ENCODE assay signal across 15 cellular contexts in the genomic region with DNA sequence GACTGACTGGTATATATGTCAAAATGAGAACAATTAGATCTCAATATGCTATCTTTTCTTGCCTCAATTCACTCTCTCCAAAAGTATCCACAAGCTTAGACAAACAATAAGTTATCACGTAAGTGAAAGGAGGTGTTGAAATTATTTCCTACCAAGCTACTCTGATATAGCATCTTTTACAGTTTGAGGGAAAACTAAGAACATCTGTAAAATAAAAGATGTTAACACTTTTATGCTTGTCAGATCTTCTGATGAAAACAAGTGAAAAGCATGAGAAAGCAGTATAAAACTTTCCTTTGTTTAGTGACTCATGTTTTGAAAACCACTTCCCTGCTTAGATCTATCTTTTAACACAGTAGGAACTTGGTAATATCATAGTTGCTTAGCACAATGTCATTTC. TPM values are rescaled to one million over a fixed set of nuclear protein-coding genes. Genes with fewer than 3 reads are reported as not detected.
DNase-seq lines count a peak whose midpoint lies in the region; ATAC-seq, FAIRE-seq and TF ChIP-seq lines count a peak whose summit lies in the region.
"Had no signal": no experiment of that assay in that cellular context is flagged by ENCODE, and none has a peak within 500 bp of the region (broad histone marks: within the 10 kb centered on the region; RNA-seq: fewer than 3 reads in every experiment).

No MANE protein-coding gene starts in this region.

- FAIRE-seq in GM12892 (lab: Jason Lieb, UNC) = no peak
- FAIRE-seq: urothelium cell line had no signal

- peaks cover 6% of the 10 kb centered on the region for H3K36me3 Mint-ChIP-seq in activated CD8-positive, alpha-beta T cell treated with anti-CD3 and anti-CD28 coated beads for 36 hours (ENCODE audit: low read depth)
- H3K36me3 Mint-ChIP-seq in activated CD8-positive, alpha-beta T cell treated with anti-CD3 and anti-CD28 coated beads, Interleukin-2, amount 10 ng/mL, durations not matched to agents 7 days and 5 days (ENCODE audit: low read depth) = peaks cover 4% of the 10 kb centered on the region
- no peaks in the 10 kb centered on the region for H3K36me3 Mint-ChIP-seq in nephron progenitor cell (ENCODE audit: low read depth)
- H3K36me3 Mint-ChIP-seq: neural progenitor cell had no signal

- peaks cover 0 to 73% (median 47%) of the 10 kb centered on the region in 4 donors for H3K4me1 ChIP-seq in sigmoid colon

- POLR2A ChIA-PET in activated CD8-positive, alpha-beta T cell treated with anti-CD3 and anti-CD28 coated beads for 36 hours (lab: Charles Lee) = no interaction called here
- POLR2A ChIA-PET in activated CD8-positive, alpha-beta T cell treated with anti-CD3 and anti-CD28 coated beads, Interleukin-2, amount 10 ng/mL, durations not matched to agents 7 days and 5 days (lab: Charles Lee) = no interaction called here

- no peaks in the 10 kb centered on the region for H3K9me3 Mint-ChIP-seq in activated CD8-positive, alpha-beta T cell treated with anti-CD3 and anti-CD28 coated beads for 36 hours
- H3K9me3 Mint-ChIP-seq in activated CD8-positive, alpha-beta T cell treated with anti-CD3 and anti-CD28 coated beads, Interleukin-2, amount 10 ng/mL, durations not matched to agents 7 days and 5 days (ENCODE audit: insufficient read depth) = no peaks in the 10 kb centered on the region
- H3K9me3 Mint-ChIP-seq in nephron progenitor cell = no peaks in the 10 kb centered on the region
- H3K9me3 Mint-ChIP-seq: neural progenitor cell had no signal

- H3K4me1 Mint-ChIP-seq in activated CD8-positive, alpha-beta T cell treated with anti-CD3 and anti-CD28 coated beads for 36 hours (ENCODE audit: low read depth) = peaks cover 11% of the 10 kb centered on the region
- H3K4me1 Mint-ChIP-seq in activated CD8-positive, alpha-beta T cell treated with anti-CD3 and anti-CD28 coated beads, Interleukin-2, amount 10 ng/mL, durations not matched to agents 7 days and 5 days (ENCODE audit: low read depth) = peaks cover 4% of the 10 kb centered on the region
- peaks cover 8% of the 10 kb centered on the region for H3K4me1 Mint-ChIP-seq in nephron progenitor cell

- no peaks in the 10 kb centered on the region for H3K36me3 ChIP-seq in sigmoid colon
- H3K36me3 ChIP-seq: neural progenitor cell had no signal

- no peak overlapping the region for H3K4me3 Mint-ChIP-seq in activated CD8-positive, alpha-beta T cell treated with anti-CD3 and anti-CD28 coated beads for 36 hours
- no peak overlapping the region for H3K4me3 Mint-ChIP-seq in activated CD8-positive, alpha-beta T cell treated with anti-CD3 and anti-CD28 coated beads, Interleukin-2, amount 10 ng/mL, durations not matched to agents 7 days and 5 days
- no peak overlapping the region for H3K4me3 Mint-ChIP-seq in nephron progenitor cell
- H3K4me3 Mint-ChIP-seq: neural progenitor cell had no signal

- TF ChIP-seq CTCF in activated CD8-positive, alpha-beta T cell treated with anti-CD3 and anti-CD28 coated beads for 36 hours (IDR thresholded peaks at IDR 0.05) = no peak
- no peak for TF ChIP-seq CTCF in epithelial cell of esophagus (IDR thresholded peaks at IDR 0.05; ENCODE audit: insufficient read depth, low read depth, low read length, missing control alignments)
- no peak for TF ChIP-seq CTCF in sigmoid colon (IDR thresholded peaks at IDR 0.05)
- TF ChIP-seq CTCF in nephron progenitor cell (IDR thresholded peaks at IDR 0.05) = no peak

- 77 to 85% methylated on average over 1 of the region's 1 CpG for WGBS in sigmoid colon, 2 donors

- H3K27ac Mint-ChIP-seq in activated CD8-positive, alpha-beta T cell treated with anti-CD3 and anti-CD28 coated beads for 36 hours = no peak overlapping the region
- H3K27ac Mint-ChIP-seq in activated CD8-positive, alpha-beta T cell treated with anti-CD3 and anti-CD28 coated beads, Interleukin-2, amount 10 ng/mL, durations not matched to agents 7 days and 5 days = no peak overlapping the region
- H3K27ac Mint-ChIP-seq in nephron progenitor cell = no peak overlapping the region

- intact Hi-C loops in activated CD8-positive, alpha-beta T cell treated with anti-CD3 and anti-CD28 coated beads for 36 hours (cut with micrococcal nuclease) = no loop called here
- intact Hi-C loops in sigmoid colon (cut with DNase I) = no loop called here

- H3K9me3 ChIP-seq in sigmoid colon = no peaks in the 10 kb centered on the region

- no peak overlapping the region for H3K4me3 ChIP-seq in epithelial cell of esophagus (ENCODE audit: low read length)
- H3K4me3 ChIP-seq in sigmoid colon = peak overlapping the region in 1 of 4 donors; percentile 10
- H3K4me3 ChIP-seq: neural progenitor cell had no signal

- TF ChIP-seq POLR2A in sigmoid colon (IDR thresholded peaks at IDR 0.05) (no peak), GM12892 (IDR thresholded peaks at IDR 0.05; ENCODE audit: low read depth, low read length) (no peak)

- ATAC-seq in activated CD8-positive, alpha-beta T cell treated with anti-CD3 and anti-CD28 coated beads for 36 hours = peak; percentile 42
- no peak for ATAC-seq in activated CD8-positive, alpha-beta T cell treated with anti-CD3 and anti-CD28 coated beads, Interleukin-2, amount 10 ng/mL, durations not matched to agents 7 days and 5 days

- no peaks in the 10 kb centered on the region for H3K27me3 ChIP-seq in sigmoid colon
- H3K27me3 ChIP-seq: neural progenitor cell had no signal

- CTCF ChIA-PET in activated CD8-positive, alpha-beta T cell treated with anti-CD3 and anti-CD28 coated beads for 36 hours (lab: Charles Lee) = no interaction called here
- CTCF ChIA-PET in activated CD8-positive, alpha-beta T cell treated with anti-CD3 and anti-CD28 coated beads, Interleukin-2, amount 10 ng/mL, durations not matched to agents 7 days and 5 days (lab: Charles Lee) = no interaction called here

- DNase-seq in activated CD8-positive, alpha-beta T cell treated with anti-CD3 and anti-CD28 coated beads for 36 hours = no peak
- DNase-seq in activated CD8-positive, alpha-beta T cell treated with anti-CD3 and anti-CD28 coated beads, Interleukin-2, amount 10 ng/mL, durations not matched to agents 7 days and 5 days = no peak
- DNase-seq in OCI-M1 (lab: John Stamatoyannopoulos, UW) (peak; percentile 78), epithelial cell of esophagus (ENCODE audit: low read depth) (peak; percentile 8), sigmoid colon (no peak), nephron progenitor cell (no peak), GM12892 (ENCODE audit: insufficient read length) (no peak), middle frontal gyrus (ENCODE audit: extremely low spot score, low spot score) (no peak)
- DNase-seq: activated CD4-positive, alpha-beta T cell treated with anti-CD3 and anti-CD28 coated beads, Interleukin-2, amount 50 U/mL, for 48 hours; cortex of kidney; KBM-7; NCI-H2081 treated with DMSO at 0.1 percent for 48 hours; T-helper 1 cell had no signal

- no peaks in the 10 kb centered on the region for H3K27me3 Mint-ChIP-seq in activated CD8-positive, alpha-beta T cell treated with anti-CD3 and anti-CD28 coated beads for 36 hours
- H3K27me3 Mint-ChIP-seq in activated CD8-positive, alpha-beta T cell treated with anti-CD3 and anti-CD28 coated beads, Interleukin-2, amount 10 ng/mL, durations not matched to agents 7 days and 5 days (ENCODE audit: low read depth) = no peaks in the 10 kb centered on the region
- peaks cover 22% of the 10 kb centered on the region for H3K27me3 Mint-ChIP-seq in nephron progenitor cell (ENCODE audit: low read depth, poor library complexity)

- peak overlapping the region in 3 of 4 donors; percentile 90 to 93 (median 92) for H3K27ac ChIP-seq in sigmoid colon
- H3K27ac ChIP-seq: neural progenitor cell had no signal

- TF ChIP-seq EP300 in sigmoid colon (IDR thresholded peaks at IDR 0.05) = no peak

RNA-seq across cellular contexts. Expression of a gene that starts 8.4 kb away (rescaled TPM):
- total RNA-seq in activated CD8-positive, alpha-beta T cell treated with anti-CD3 and anti-CD28 coated beads for 36 hours = not detected
- total RNA-seq in activated CD8-positive, alpha-beta T cell treated with anti-CD3 and anti-CD28 coated beads, Interleukin-2, amount 10 ng/mL, durations not matched to agents 7 days and 5 days = not detected
- total RNA-seq in sigmoid colon = 100 to 1,000 TPM; 282 to 693 (median 543) TPM
- polyA plus RNA-seq in sigmoid colon = 10 to 100 TPM in 2 of 3 donors, 1 to 10 TPM in 1; 2.3 to 40.2 (median 23.4) TPM
- 0.45 TPM for polyA plus RNA-seq in GM12892 (2012; ENCODE audit: missing spikeins)

Comparison
In these comparisons a context has a peak if more than half of its experiments do, and no peak if none do; other contexts are left out.
1. DNase-seq: peak in OCI-M1 (single experiment) and epithelial cell of esophagus (single experiment); none in activated CD8-positive, alpha-beta T cell treated with anti-CD3 and anti-CD28 coated beads for 36 hours (single experiment), activated CD8-positive, alpha-beta T cell treated with anti-CD3 and anti-CD28 coated beads, Interleukin-2, amount 10 ng/mL, durations not matched to agents 7 days and 5 days (single experiment), sigmoid colon (single experiment), nephron progenitor cell (single experiment), GM12892 (single experiment) and middle frontal gyrus (single experiment).
2. RNA of a gene that starts 8.4 kb away (total RNA-seq): 282 to 693 TPM in sigmoid colon; not detected in activated CD8-positive, alpha-beta T cell treated with anti-CD3 and anti-CD28 coated beads for 36 hours and not detected in activated CD8-positive, alpha-beta T cell treated with anti-CD3 and anti-CD28 coated beads, Interleukin-2, amount 10 ng/mL, durations not matched to agents 7 days and 5 days; every median in the first group is over 100 times any median in the second.